Comparison of ENCODE assay signal across 15 cellular contexts in genomic region chr22:50486561-50487289, GRCh38. TPM values are rescaled to one million over a fixed set of nuclear protein-coding genes. Genes with fewer than 3 reads are reported as not detected.
DNase-seq lines count a peak whose midpoint lies in the region; ATAC-seq and TF ChIP-seq lines count a peak whose summit lies in the region.
"Had no signal": no experiment of that assay in that cellular context is flagged by ENCODE, and none has a peak within 500 bp of the region (broad histone marks: within the 10 kb centered on the region; RNA-seq: fewer than 3 reads in every experiment).

Gene MIOX, plus strand, starts transcription at chr22:50486859. Its CDS starts 39 bp downstream, at chr22:50486898.

- H3K27me3 Mint-ChIP-seq in naive B cell, result peaks cover 0 to 22% (median 5%) of the 10 kb centered on the region in 3 donors
- H3K27me3 Mint-ChIP-seq: activated naive CD8-positive, alpha-beta T cell treated with anti-CD3 and anti-CD28 coated beads for 36 hours had no signal

- no peak for TF ChIP-seq CTCF in AG10803 (conservative IDR thresholded peaks at IDR 0.05; ENCODE audit: low read length)
- no peak for TF ChIP-seq CTCF in Panc1 (IDR thresholded peaks at IDR 0.05)

- H3K27ac ChIP-seq in Panc1 (ENCODE audit: low read length), result no peak within 1 kb of the TSS
- H3K27ac ChIP-seq: cardiac muscle cell, gastroesophageal sphincter, testis had no signal

- no peaks in the 10 kb centered on the region for H3K9me3 Mint-ChIP-seq in naive B cell
- H3K9me3 Mint-ChIP-seq: activated naive CD8-positive, alpha-beta T cell treated with anti-CD3 and anti-CD28 coated beads for 36 hours; CD4-positive, CD25-positive, alpha-beta regulatory T cell; WTC11 had no signal

- TF ChIP-seq POLR2A in erythroblast (IDR thresholded peaks at IDR 0.05; ENCODE audit: low read length), result no peak

- H3K27ac Mint-ChIP-seq in naive B cell, result peak within 1 kb of the TSS in 4 of 6 donors; percentile 2 to 70 (median 44)
- H3K27ac Mint-ChIP-seq: activated naive CD8-positive, alpha-beta T cell treated with anti-CD3 and anti-CD28 coated beads for 36 hours; CD4-positive, CD25-positive, alpha-beta regulatory T cell had no signal

- CTCF ChIA-PET in Panc1 (lab: Charles Lee), result no interaction called here

- H3K27me3 ChIP-seq in Panc1 (ENCODE audit: control insufficient read depth, insufficient read depth, low read length), result no peaks in the 10 kb centered on the region
- H3K27me3 ChIP-seq: testis had no signal

- POLR2A ChIA-PET in Panc1 (lab: Charles Lee), result no interaction called here

- H3K36me3 ChIP-seq in Panc1 (ENCODE audit: control insufficient read depth, insufficient read depth, low read length), result no peaks in the 10 kb centered on the region
- H3K36me3 ChIP-seq: cardiac muscle cell, gastroesophageal sphincter had no signal

- peak within 1 kb of the TSS in 2 of 8 donors; percentile 22 to 42 for H3K4me3 Mint-ChIP-seq in naive B cell
- H3K4me3 Mint-ChIP-seq: activated naive CD8-positive, alpha-beta T cell treated with anti-CD3 and anti-CD28 coated beads for 36 hours; WTC11 had no signal

- H3K36me3 Mint-ChIP-seq in naive B cell, result no peaks in the 10 kb centered on the region
- H3K36me3 Mint-ChIP-seq: activated naive CD8-positive, alpha-beta T cell treated with anti-CD3 and anti-CD28 coated beads for 36 hours; CD4-positive, CD25-positive, alpha-beta regulatory T cell; WTC11 had no signal

- peaks cover 11 to 17% (median 14%) of the 10 kb centered on the region in 3 donors for H3K4me1 Mint-ChIP-seq in naive B cell
- H3K4me1 Mint-ChIP-seq: WTC11 had no signal

- BruUV-seq in Panc1 (replicated peaks; lab: Mats Ljungman, UMichigan), result no TSS peak

- H3K4me1 ChIP-seq in Panc1 (ENCODE audit: control insufficient read depth, insufficient read depth, low read length), result peaks cover 13% of the 10 kb centered on the region
- H3K4me1 ChIP-seq: testis had no signal

- DNase-seq in AG10803 (ENCODE audit: low read depth) (peak; percentile 13), EH (ENCODE audit: low read depth) (peak; percentile 49), Panc1 (ENCODE audit: low read depth, low spot score) (no peak), naive B cell (no peak), activated gamma-delta T cell (lab: John Stamatoyannopoulos, UW) (no peak), KBM-7 (no peak), erythroblast (lab: John Stamatoyannopoulos, UW) (no peak)
- DNase-seq: activated naive CD8-positive, alpha-beta T cell treated with anti-CD3 and anti-CD28 coated beads for 36 hours; CD4-positive, CD25-positive, alpha-beta regulatory T cell; testis had no signal

- in situ Hi-C loops in Panc1 (cut with HindIII; ENCODE audit: low pct_unique_long_range_greater_than_20kb, low sequenced_read_pairs), result no loop called here
- in situ Hi-C loops in KBM-7 (cut with MboI; ENCODE audit: low pct_unique_long_range_greater_than_20kb, low sequenced_read_pairs), result loop anchor here (10.0 kb wide), 1 partner anchor 52 kb away; no protein-coding TSS in a partner anchor

- no peaks in the 10 kb centered on the region for H3K9me3 ChIP-seq in Panc1 (ENCODE audit: control insufficient read depth, insufficient read depth, low read depth, low read length)
- H3K9me3 ChIP-seq: gastroesophageal sphincter, testis had no signal

- intact Hi-C loops in Panc1 (cut with micrococcal nuclease; ENCODE audit: unreplicated experiment), result no loop called here

- ATAC-seq in Panc1, result peak; percentile 68
- no peak for ATAC-seq in naive B cell (ENCODE audit: low read depth in 2 of 2)
- no peak for ATAC-seq in HG02840 (IDR thresholded peaks at IDR 0.05; ENCODE audit: low FRiP score, unreplicated experiment)
- ATAC-seq: gastroesophageal sphincter, WTC11 had no signal

- no peak within 1 kb of the TSS for H3K4me3 ChIP-seq in AG10803 (ENCODE audit: low read length)
- H3K4me3 ChIP-seq in Panc1 (ENCODE audit: low read depth in 2 of 2, low read length in 2 of 2), result no peak within 1 kb of the TSS
- H3K4me3 ChIP-seq: cardiac muscle cell, gastroesophageal sphincter, testis had no signal

RNA-seq across cellular contexts. Expression of gene MIOX, which starts in this region (rescaled TPM):
- total RNA-seq in Panc1 (2021; ENCODE audit: unreplicated experiment), result 0.23 TPM
- polyA plus RNA-seq in Panc1 (2012; ENCODE audit: insufficient read length), result 0.33 TPM
- not detected for polyA plus RNA-seq in naive B cell (ENCODE audit: low read depth in 6 of 6)
- total RNA-seq: cardiac muscle cell; CD4-positive, CD25-positive, alpha-beta regulatory T cell; gastroesophageal sphincter; posterior vena cava had no signal
- polyA plus RNA-seq: cardiac muscle cell; CD4-positive, CD25-positive, alpha-beta regulatory T cell had no signal

Comparison
In these comparisons a context has a peak if more than half of its experiments do, and no peak if none do; other contexts are left out.
1. Peak in ATAC-seq in Panc1; RNA of the gene not detected or under 1 TPM.
2. DNase-seq: peak in AG10803 (single experiment) and EH (single experiment); none in Panc1 (single experiment), naive B cell (single experiment), activated gamma-delta T cell (single experiment), KBM-7 (single experiment) and erythroblast (0 of 2).